13 cellular contexts compared by ENCODE assay signal in the genomic region with DNA sequence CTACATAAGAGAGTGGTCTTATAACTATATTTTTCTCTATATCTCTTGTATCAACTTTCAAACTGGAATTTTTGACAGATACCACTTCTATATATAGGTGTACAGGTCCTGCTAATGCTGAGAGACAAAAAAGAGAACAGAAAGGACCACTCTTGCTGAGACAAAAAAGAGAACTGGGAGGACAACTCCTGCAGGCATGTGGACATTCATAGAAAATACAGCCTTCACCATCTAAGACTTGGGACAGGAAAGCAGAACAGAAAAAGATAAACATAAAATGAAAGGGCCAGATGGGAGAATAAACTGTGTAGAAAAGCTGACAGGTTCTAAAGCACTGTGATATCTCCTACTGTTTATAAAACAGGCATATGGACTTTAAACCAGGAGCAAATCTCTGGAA.
A peak's percentile ranks its signal among the peaks of the same experiment; 100 is the strongest.
DNase-seq lines count a peak whose midpoint lies in the region; ATAC-seq and TF ChIP-seq lines count a peak whose summit lies in the region.
"Had no signal": no experiment of that assay in that cellular context is flagged by ENCODE, and none has a peak within 500 bp of the region (broad histone marks: within the 10 kb centered on the region; RNA-seq: fewer than 3 reads in every experiment).

No MANE protein-coding gene starts in this region.

- H3K4me2 ChIP-seq in MM.1S (ENCODE audit: low read depth, low read length) = peak overlapping the region; percentile 7; the same call in 1 of the 2 replicates
- H3K4me2 ChIP-seq: SK-N-SH had no signal

- no peak overlapping the region for H2AFZ ChIP-seq in MM.1S (ENCODE audit: low read length)

- in situ Hi-C loops in ACHN (cut with HindIII; ENCODE audit: low pct_ligation_motif_present, low pct_unique_long_range_greater_than_20kb, low sequenced_read_pairs) = no loop called here

- H3K9ac ChIP-seq in MM.1S (ENCODE audit: low read length) = no peak overlapping the region
- H3K9ac ChIP-seq: SK-N-SH had no signal

- peak overlapping the region; percentile 12; the same call in 1 of the 2 replicates for H3K27ac ChIP-seq in MM.1S (ENCODE audit: low read length)

- no peaks in the 10 kb centered on the region for H4K20me1 ChIP-seq in MM.1S (ENCODE audit: insufficient read depth, low read length)

- ATAC-seq in GM18499 (IDR thresholded peaks at IDR 0.05; ENCODE audit: insufficient read depth, unreplicated experiment) (peak; percentile 87), GM21367 (IDR thresholded peaks at IDR 0.05; ENCODE audit: unreplicated experiment) (peak; percentile 97), HG02981 (IDR thresholded peaks at IDR 0.05; ENCODE audit: unreplicated experiment) (peak; percentile 92)
- ATAC-seq: stimulated activated naive CD8-positive, alpha-beta T cell treated with anti-CD3 and anti-CD28 coated beads, Interleukin-15, Interleukin-2, amounts not matched to agents 100 U/mL and 50 U/mL, for 24 hours had no signal

- H3K4me1 ChIP-seq in MM.1S (ENCODE audit: low read length) = peaks cover 3% of the 10 kb centered on the region; the same call in 1 of the 2 replicates

- no peaks in the 10 kb centered on the region for H3K79me2 ChIP-seq in MM.1S (ENCODE audit: low read length)

- no peaks in the 10 kb centered on the region for H3K36me3 ChIP-seq in MM.1S (replicated peaks; ENCODE audit: insufficient read depth, low read length)

- H3K9me2 ChIP-seq in MM.1S (replicated peaks; ENCODE audit: insufficient read depth, low read length) = no peaks in the 10 kb centered on the region
- H3K9me2 ChIP-seq: SK-N-SH had no signal

- H3F3A ChIP-seq in MM.1S (ENCODE audit: insufficient read depth, low read length) = 0 out of 2 replicates have a peak, but pooled peaks cover 7% of the 10 kb centered on the region

- no peaks in the 10 kb centered on the region for H3K9me3 ChIP-seq in MM.1S (replicated peaks; ENCODE audit: insufficient read depth, low read length)
- H3K9me3 ChIP-seq: SK-N-SH had no signal

- DNase-seq in MM.1S (peak; percentile 30), ACHN (no peak), DMS79 (lab: John Stamatoyannopoulos, UW) (no peak), mucosa of gallbladder (ENCODE audit: low spot score) (no peak), NCI-H187 (lab: John Stamatoyannopoulos, UW) (no peak)
- DNase-seq: activated CD4-positive, alpha-beta T cell treated with anti-CD3 and anti-CD28 coated beads, Interleukin-2, amount 50 U/mL, for 1 hour; EL; NCI-H2171; SK-N-SH; stimulated activated naive CD8-positive, alpha-beta T cell treated with anti-CD3 and anti-CD28 coated beads, Interleukin-15, Interleukin-2, amounts not matched to agents 100 U/mL and 50 U/mL, for 24 hours had no signal

- H3K27me3 ChIP-seq in MM.1S (replicated peaks; ENCODE audit: insufficient read depth, low read length) = no peaks in the 10 kb centered on the region

- no peak overlapping the region for H3K4me3 ChIP-seq in MM.1S (ENCODE audit: low read length)

- no peak for TF ChIP-seq CTCF in MM.1S (IDR thresholded peaks at IDR 0.05; ENCODE audit: low read length)
